In the genomic region with DNA sequence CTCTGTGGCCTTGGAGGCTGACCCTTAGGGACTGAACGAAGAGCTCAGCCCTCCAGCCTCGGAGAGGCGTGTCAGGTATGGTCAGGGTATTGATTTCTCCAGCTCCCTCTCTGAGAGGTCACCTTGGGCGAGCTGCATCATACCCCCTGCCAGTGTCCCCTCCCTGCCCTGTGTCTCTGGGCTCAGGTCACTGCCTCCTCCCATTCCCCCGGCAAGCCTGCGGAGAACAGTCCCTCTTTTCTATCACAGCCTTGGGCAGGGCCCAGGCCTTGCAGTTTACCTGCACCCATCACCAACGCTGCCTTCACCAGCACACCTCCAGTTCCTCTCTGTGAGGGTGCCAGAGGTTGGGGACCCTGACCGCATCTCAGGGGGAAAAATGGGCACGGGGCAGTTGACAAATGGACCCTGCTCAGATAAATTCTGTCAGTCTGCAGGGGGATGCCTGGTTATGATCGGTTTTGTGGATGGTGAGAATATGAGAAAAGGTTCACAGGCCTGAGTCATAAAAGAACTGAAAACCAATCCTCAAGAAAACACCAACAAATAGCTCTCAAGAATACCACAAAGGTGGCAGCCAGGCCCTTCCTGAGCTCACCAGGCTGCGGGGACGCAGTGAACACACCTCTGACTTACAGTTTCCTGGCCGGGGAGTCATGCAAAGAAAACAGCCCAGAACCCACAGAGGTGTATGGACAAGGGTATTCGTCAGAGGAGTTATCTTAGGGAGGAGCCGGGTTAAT, we compare ENCODE assay signal across 8 cellular contexts. TPM values are rescaled to one million over a fixed set of nuclear protein-coding genes. Genes with fewer than 3 reads are reported as not detected.
DNase-seq lines count a peak whose midpoint lies in the region; ATAC-seq, FAIRE-seq and TF ChIP-seq lines count a peak whose summit lies in the region.

No MANE protein-coding gene starts in this region.

- DNase-seq in activated T-helper 1 cell treated with Interleukin-2 at 50 U/mL for 16 hours (ENCODE audit: low read depth): peak; percentile 41
- DNase-seq in pancreas: peak in 4 of 6 donors; percentile 32 to 42 (median 38)
- DNase-seq in omental fat pad (ENCODE audit: low spot score): no peak
- no peak for DNase-seq in NCI-H345 (lab: John Stamatoyannopoulos, UW)
- no peak for DNase-seq in nucleus accumbens (lab: John Stamatoyannopoulos, UW)
- DNase-seq in kidney tubule cell (ENCODE audit: low spot score): no peak

- H3K36me3 ChIP-seq in pancreas: no peaks in the 10 kb centered on the region

- no peaks in the 10 kb centered on the region for H3K27me3 ChIP-seq in pancreas

- H3K9me3 ChIP-seq in pancreas: no peaks in the 10 kb centered on the region

- no peaks in the 10 kb centered on the region for H3K4me1 ChIP-seq in pancreas

- no peak overlapping the region for H3K4me3 ChIP-seq in pancreas

- intact Hi-C loops in pancreas (cut with DNase I): no loop called here

- no peak for FAIRE-seq in pancreas (lab: Jason Lieb, UNC)

- H3K27ac ChIP-seq in pancreas: no peak overlapping the region

- ATAC-seq in GM18498 (IDR thresholded peaks at IDR 0.05; ENCODE audit: unreplicated experiment) (peak; percentile 82), HG03175 (IDR thresholded peaks at IDR 0.05; ENCODE audit: unreplicated experiment) (peak; percentile 82), pancreas (peak in 3 of 4 donors; percentile 52 to 74 (median 55)), omental fat pad (ENCODE audit: low FRiP score) (no peak)

- TF ChIP-seq CTCF in pancreas (IDR thresholded peaks at IDR 0.05) (no peak), omental fat pad (IDR thresholded peaks at IDR 0.05) (no peak)

- WGBS in pancreas, 2 donors: 66 to 68% methylated on average over 15 of the region's 15 CpGs

RNA-seq across cellular contexts. Expression of a gene that starts 24.7 kb away (rescaled TPM):
- total RNA-seq in pancreas (10 to 100 TPM; 20.2 to 34.1 (median 22.9) TPM), omental fat pad (10 to 100 TPM; 53.3 to 87.8 (median 69.6) TPM)
- 10 to 100 TPM; 22.4 to 35.1 TPM for polyA plus RNA-seq in pancreas

Comparison
In these comparisons a context has a peak if more than half of its experiments do, and no peak if none do; other contexts are left out.
1. DNase-seq: peak in activated T-helper 1 cell treated with Interleukin-2 at 50 U/mL for 16 hours (single experiment) and pancreas (4 of 6); none in omental fat pad (single experiment), NCI-H345 (single experiment), nucleus accumbens (0 of 56) and kidney tubule cell (single experiment).